ENCODE assay signal across 8 cellular contexts in genomic region chr2:27765621-27766286, GRCh38. TPM values are rescaled to one million over a fixed set of nuclear protein-coding genes. Genes with fewer than 3 reads are reported as not detected.
DNase-seq lines count a peak whose midpoint lies in the region; ATAC-seq, FAIRE-seq and TF ChIP-seq lines count a peak whose summit lies in the region.

No MANE protein-coding gene starts in this region.

- CTCF ChIA-PET in A549 (lab: Yijun Ruan, JAX), result interaction anchor here (0.6 to 2.7 kb wide), 9 partner anchors 12 to 1284 kb away, joined by 3 to 11 read pairs (median 5); no protein-coding TSS in a partner anchor

- TF ChIP-seq CTCF in A549 (IDR thresholded peaks at IDR 0.05), result no peak
- TF ChIP-seq CTCF in right lobe of liver (IDR thresholded peaks at IDR 0.05), result no peak

- POLR2A ChIA-PET in A549 (lab: Yijun Ruan, JAX), result no interaction called here

- peak; percentile 55 to 57; a peak in 5 of 6 replicates for ATAC-seq in A549
- peak; percentile 49 to 68 (median 58) for ATAC-seq in right lobe of liver

- H3K27ac ChIP-seq in A549, result peak overlapping the region; percentile 62 to 69
- peak overlapping the region in 2 of 3 donors; percentile 19 to 64 for H3K27ac ChIP-seq in right lobe of liver

- no peaks in the 10 kb centered on the region for H3K9me3 ChIP-seq in A549
- H3K9me3 ChIP-seq in right lobe of liver, result no peaks in the 10 kb centered on the region

- no peaks in the 10 kb centered on the region for H3K36me3 ChIP-seq in right lobe of liver

- WGBS in A549 (ENCODE audit: missing lambda C conversion rate), result 67% methylated on average over 29 of the region's 29 CpGs
- 15% methylated on average over 14 of the region's 29 CpGs for WGBS in right lobe of liver (ENCODE audit: insufficient coverage, low coverage, low lambda C conversion rate, missing lambda C conversion rate)

- H3K4me2 ChIP-seq in A549, result peak overlapping the region; percentile 57

- H3K4me3 ChIP-seq in A549 (no peak overlapping the region), right lobe of liver (peak overlapping the region; percentile 23 to 51 (median 25))

- intact Hi-C loops in right lobe of liver (cut with DNase I), result no loop called here

- peak in 1 of 2 experiments; percentile 37 for DNase-seq in A549 (ENCODE audit: low read depth in 1 of 2, low spot score in 1 of 2)
- peak in 4 of 5 donors; percentile 13 to 45 (median 42) for DNase-seq in T-helper 1 cell
- DNase-seq in astrocyte of the hippocampus (ENCODE audit: low read depth, low spot score), result peak; percentile 66
- DNase-seq in right lobe of liver, result peak; percentile 67 to 72 (median 68)
- DNase-seq in stimulated activated CD8-positive, alpha-beta memory T cell treated with anti-CD3 and anti-CD28 coated beads, Interleukin-15, amount 100 ng/mL, for 4 hours (ENCODE audit: low read depth in 2 of 2), result peak; percentile 15 to 21
- DNase-seq in D341Med (ENCODE audit: low spot score), result no peak
- no peak for DNase-seq in OCI-M2 (lab: John Stamatoyannopoulos, UW; ENCODE audit: unreplicated experiment)
- DNase-seq in NCI-H446 treated with DMSO at 0.1 percent for 48 hours (lab: John Stamatoyannopoulos, UW), result no peak

- no peaks in the 10 kb centered on the region for H3K27me3 ChIP-seq in right lobe of liver

- H3K4me1 ChIP-seq in A549 (peaks cover 27% of the 10 kb centered on the region), right lobe of liver (peaks cover 0 to 32% (median 16%) of the 10 kb centered on the region in 4 donors)

- no peak for TF ChIP-seq EP300 in A549 (IDR thresholded peaks at IDR 0.05)

- no peak for FAIRE-seq in A549 (lab: Jason Lieb, UNC)

- TF ChIP-seq POLR2A in A549 (IDR thresholded peaks at IDR 0.05; ENCODE audit: low read length) (no peak), right lobe of liver (IDR thresholded peaks at IDR 0.05) (no peak)

- no peak for TF ChIP-seq RAD21 in A549 (conservative IDR thresholded peaks at IDR 0.05 in 1 of 2, IDR thresholded peaks at IDR 0.05 in 1 of 2)

TF ChIP-seq in A549, 52 proteins besides CTCF, POLR2A, EP300 and RAD21:
- TF ChIP-seq USF2 (IDR thresholded peaks at IDR 0.05) (peak; percentile 20; the same call in 1 of the 2 replicates), JUN (IDR thresholded peaks at IDR 0.05) (no peak), E2F6 (IDR thresholded peaks at IDR 0.05; ENCODE audit: borderline replicate concordance, low read depth) (peak; percentile 48; the same call in 1 of the 2 replicates), POLR2AphosphoS2 (conservative IDR thresholded peaks at IDR 0.05; ENCODE audit: low read length) (no peak), HOXB13 (CRISPR knock-in tag; IDR thresholded peaks at IDR 0.05; ENCODE audit: low read depth) (0 out of 2 replicates have a peak, but pooled peaks have one; percentile 40), CHD2 (IDR thresholded peaks at IDR 0.05; ENCODE audit: low read length, partially characterized antibody) (peak; percentile 10)
- TF ChIP-seq, protein P1, sequence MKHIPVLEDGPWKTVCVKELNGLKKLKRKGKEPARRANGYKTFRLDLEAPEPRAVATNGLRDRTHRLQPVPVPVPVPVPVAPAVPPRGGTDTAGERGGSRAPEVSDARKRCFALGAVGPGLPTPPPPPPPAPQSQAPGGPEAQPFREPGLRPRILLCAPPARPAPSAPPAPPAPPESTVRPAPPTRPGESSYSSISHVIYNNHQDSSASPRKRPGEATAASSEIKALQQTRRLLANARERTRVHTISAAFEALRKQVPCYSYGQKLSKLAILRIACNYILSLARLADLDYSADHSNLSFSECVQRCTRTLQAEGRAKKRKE (CRISPR knock-in tag; IDR thresholded peaks at IDR 0.05; ENCODE audit: low read depth), result no peak
- TF ChIP-seq, protein P2, sequence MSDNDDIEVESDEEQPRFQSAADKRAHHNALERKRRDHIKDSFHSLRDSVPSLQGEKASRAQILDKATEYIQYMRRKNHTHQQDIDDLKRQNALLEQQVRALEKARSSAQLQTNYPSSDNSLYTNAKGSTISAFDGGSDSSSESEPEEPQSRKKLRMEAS (IDR thresholded peaks at IDR 0.05), result peak; percentile 64; the same call in 1 of the 2 replicates
TF ChIP-seq in A549: peak in this region for 5.

RNA-seq across cellular contexts. Expression of gene MRPL33, which starts 5.8 kb away (rescaled TPM):
- polyA plus RNA-seq in A549 (2011; rRNA removed), result 171 and 287 TPM in 2 replicates
- 89.0 and 108 TPM in 2 replicates for polyA plus RNA-seq in A549 (2012; cell fraction: cytosol; rRNA removed)
- 16.2 and 28.5 TPM in 2 replicates for polyA plus RNA-seq in A549 (2012; cell fraction: nucleus; rRNA removed)
- 492 to 595 TPM (median 497 TPM) in 3 replicates for polyA plus RNA-seq in A549 (2017; fragmentation: RNase III; extraction: RNeasy Plus Mini Kit Qiagen cat#74134 plus additional on column Dnase treatment)
- 11.8 and 17.2 TPM in 2 replicates for polyA minus RNA-seq in A549 (2011; rRNA and poly(A)+ RNA removed)
- 10 to 100 TPM; 28.9 to 63.4 (median 36.0) TPM for total RNA-seq in right lobe of liver

Comparison
In these comparisons a context has a peak if more than half of its experiments do, and no peak if none do; other contexts are left out.
1. DNase-seq: peak in T-helper 1 cell (4 of 5), astrocyte of the hippocampus (single experiment), right lobe of liver (3 of 3) and stimulated activated CD8-positive, alpha-beta memory T cell treated with anti-CD3 and anti-CD28 coated beads, Interleukin-15, amount 100 ng/mL, for 4 hours (2 of 2); none in D341Med (single experiment), OCI-M2 (single experiment) and NCI-H446 treated with DMSO at 0.1 percent for 48 hours (single experiment).